Comparison of ENCODE assay signal across 9 cellular contexts in the genomic region with DNA sequence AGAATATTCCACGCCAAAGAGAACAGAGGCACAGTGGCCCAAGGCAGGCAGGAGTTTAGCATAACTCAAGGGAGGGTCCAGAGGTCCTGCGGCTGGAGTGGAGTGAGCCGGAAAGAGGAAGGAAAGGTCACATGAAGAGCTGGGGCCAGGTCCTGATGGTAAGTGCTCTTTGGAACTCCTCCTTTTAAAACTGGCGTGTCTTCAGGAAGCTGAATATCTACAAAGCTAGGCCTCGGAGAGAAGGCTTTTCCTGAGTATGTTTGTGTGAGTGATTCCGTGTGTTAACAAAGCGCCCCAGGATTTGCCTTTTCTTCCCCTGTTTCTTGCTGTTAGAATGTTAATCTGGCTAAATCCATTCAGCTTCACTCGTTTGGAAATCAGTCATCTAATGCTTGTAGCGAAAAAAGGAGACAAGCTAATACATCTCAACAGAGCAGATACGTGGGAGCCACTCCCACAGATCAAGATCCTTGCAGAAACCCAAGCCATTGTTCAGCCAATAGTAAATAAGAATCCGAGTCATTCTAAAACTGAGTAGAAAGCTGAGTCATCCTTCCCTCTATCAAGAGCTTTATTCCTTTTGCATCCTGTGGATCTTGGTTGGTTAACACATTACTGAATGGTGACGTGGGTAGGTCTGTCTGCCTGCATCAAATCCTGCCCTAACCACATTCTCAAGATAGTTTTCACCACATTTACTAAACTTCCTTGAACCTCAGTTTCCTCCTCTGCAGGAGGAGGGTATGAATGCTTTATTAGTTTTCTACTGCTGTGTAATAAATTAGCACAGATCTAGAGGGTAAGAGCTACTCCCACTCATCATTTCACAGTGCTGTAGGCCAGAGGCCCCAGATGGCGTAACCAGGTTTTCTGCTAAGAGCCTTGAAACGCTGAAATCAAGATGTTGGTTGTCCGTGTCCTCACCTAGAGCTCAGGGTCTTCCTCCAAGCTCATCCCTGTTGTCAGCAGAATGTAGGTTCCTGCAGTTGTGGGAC. TPM values are rescaled to one million over a fixed set of nuclear protein-coding genes. Genes with fewer than 3 reads are reported as not detected.
DNase-seq lines count a peak whose midpoint lies in the region; ATAC-seq and TF ChIP-seq lines count a peak whose summit lies in the region.
"Had no signal": no experiment of that assay in that cellular context is flagged by ENCODE, and none has a peak within 500 bp of the region (broad histone marks: within the 10 kb centered on the region; RNA-seq: fewer than 3 reads in every experiment).

No MANE protein-coding gene starts in this region.

- CTCF ChIA-PET in AG04450 (lab: Charles Lee), result interaction anchor here (1.4 to 1.5 kb wide), 2 partner anchors 252 to 347 kb away, joined by 3 to 7 read pairs; no protein-coding TSS in a partner anchor

- WGBS in right cardiac atrium, result 54% methylated on average over 15 of the region's 15 CpGs

- peak overlapping the region; percentile 90 for H3K27ac Mint-ChIP-seq in activated T-helper 2 cell treated with anti-CD3 and anti-CD28 coated beads, Interferon-gamma antibody, Interleukin-2, Interleukin-4, amounts not matched to agents 10 μg/mL and 5 μg/mL and 100 μg/mL, durations not matched to agents 14 hours and 24 hours and 36 hours
- H3K27ac Mint-ChIP-seq: IgD-negative memory B cell had no signal

- no peaks in the 10 kb centered on the region for H3K4me1 ChIP-seq in right cardiac atrium (ENCODE audit: control insufficient read depth, insufficient read depth, low read length)

- H3K4me3 Mint-ChIP-seq in activated T-helper 2 cell treated with anti-CD3 and anti-CD28 coated beads, Interferon-gamma antibody, Interleukin-2, Interleukin-4, amounts not matched to agents 10 μg/mL and 5 μg/mL and 100 μg/mL, durations not matched to agents 14 hours and 24 hours and 36 hours (ENCODE audit: low read depth), result peak overlapping the region; percentile 51
- H3K4me3 Mint-ChIP-seq: IgD-negative memory B cell had no signal

- H3K4me1 Mint-ChIP-seq in activated T-helper 2 cell treated with anti-CD3 and anti-CD28 coated beads, Interferon-gamma antibody, Interleukin-2, Interleukin-4, amounts not matched to agents 10 μg/mL and 5 μg/mL and 100 μg/mL, durations not matched to agents 14 hours and 24 hours and 36 hours (ENCODE audit: low read depth), result peaks cover 53% of the 10 kb centered on the region

- intact Hi-C loops in activated T-helper 2 cell treated with anti-CD3 and anti-CD28 coated beads, Interferon-gamma antibody, Interleukin-2, Interleukin-4, amounts not matched to agents 10 μg/mL and 5 μg/mL and 100 μg/mL, durations not matched to agents 14 hours and 24 hours and 36 hours (cut with micrococcal nuclease), result loop anchor here (1.0 to 5.0 kb wide), 9 partner anchors 9 to 446 kb away; no protein-coding TSS in a partner anchor
- intact Hi-C loops in right cardiac atrium (cut with DNase I), result no loop called here

- no peak for TF ChIP-seq CTCF in AG04450 (IDR thresholded peaks at IDR 0.05; ENCODE audit: low read depth, low read length)

- ATAC-seq in GM18517 (IDR thresholded peaks at IDR 0.05; ENCODE audit: unreplicated experiment) (peak; percentile 77), HG02885 (IDR thresholded peaks at IDR 0.05; ENCODE audit: poor library complexity, unreplicated experiment) (peak; percentile 81), right cardiac atrium (peak; percentile 76 to 94)

- DNase-seq in AG04450 (ENCODE audit: low read depth, low spot score), result peak; percentile 93
- peak; percentile 48 for DNase-seq in NCI-H69 (lab: John Stamatoyannopoulos, UW)
- DNase-seq in activated T-helper 2 cell treated with anti-CD3 and anti-CD28 coated beads, Interferon-gamma antibody, Interleukin-2, Interleukin-4, amounts not matched to agents 10 μg/mL and 5 μg/mL and 100 μg/mL, durations not matched to agents 14 hours and 24 hours and 36 hours (ENCODE audit: low spot score), result peak; percentile 63
- peak in 1 of 3 donors; percentile 20 for DNase-seq in right cardiac atrium
- peak; percentile 34 to 55 (median 40) for DNase-seq in stimulated activated CD4-positive, alpha-beta T cell treated with anti-CD3 and anti-CD28 coated beads, Interleukin-12 subunit alpha, Interleukin-12 subunit beta, amount 100 ng/mL, for 48 hours (ENCODE audit: low read depth in 2 of 3, low spot score in 1 of 3)
- no peak for DNase-seq in activated gamma-delta T cell (lab: John Stamatoyannopoulos, UW)

- POLR2A ChIA-PET in AG04450 (lab: Yijun Ruan, JAX), result interaction anchor here (0.5 to 1.2 kb wide), 6 partner anchors 16 to 497 kb away, joined by 3 to 6 read pairs (median 4); no protein-coding TSS in a partner anchor

- H3K4me3 ChIP-seq in AG04450 (ENCODE audit: low read depth, low read length), result no peak overlapping the region
- H3K4me3 ChIP-seq in right cardiac atrium (ENCODE audit: low read length), result no peak overlapping the region

- no peaks in the 10 kb centered on the region for H3K36me3 Mint-ChIP-seq in activated T-helper 2 cell treated with anti-CD3 and anti-CD28 coated beads, Interferon-gamma antibody, Interleukin-2, Interleukin-4, amounts not matched to agents 10 μg/mL and 5 μg/mL and 100 μg/mL, durations not matched to agents 14 hours and 24 hours and 36 hours (ENCODE audit: low read depth)

- H3K27ac ChIP-seq in AG04450 (ENCODE audit: low read depth, low read length) (peak overlapping the region; percentile 94), right cardiac atrium (ENCODE audit: low read length) (no peak overlapping the region)

- H3K27me3 Mint-ChIP-seq in activated T-helper 2 cell treated with anti-CD3 and anti-CD28 coated beads, Interferon-gamma antibody, Interleukin-2, Interleukin-4, amounts not matched to agents 10 μg/mL and 5 μg/mL and 100 μg/mL, durations not matched to agents 14 hours and 24 hours and 36 hours (ENCODE audit: low read depth), result no peaks in the 10 kb centered on the region
- H3K27me3 Mint-ChIP-seq: IgD-negative memory B cell had no signal

- no peaks in the 10 kb centered on the region for H3K9me3 Mint-ChIP-seq in activated T-helper 2 cell treated with anti-CD3 and anti-CD28 coated beads, Interferon-gamma antibody, Interleukin-2, Interleukin-4, amounts not matched to agents 10 μg/mL and 5 μg/mL and 100 μg/mL, durations not matched to agents 14 hours and 24 hours and 36 hours
- H3K9me3 Mint-ChIP-seq: IgD-negative memory B cell had no signal

- no peaks in the 10 kb centered on the region for H3K27me3 ChIP-seq in AG04450 (ENCODE audit: control insufficient read depth, insufficient read depth, low read length)
- H3K27me3 ChIP-seq in right cardiac atrium (ENCODE audit: control insufficient read depth, insufficient read depth), result no peaks in the 10 kb centered on the region

- no peaks in the 10 kb centered on the region; the same call in 1 of the 2 replicates for H3K9me3 ChIP-seq in AG04450 (ENCODE audit: control insufficient read depth, insufficient read depth, low read length)
- no peaks in the 10 kb centered on the region for H3K9me3 ChIP-seq in right cardiac atrium (ENCODE audit: control insufficient read depth, low read length)

RNA-seq across cellular contexts. Expression of a gene that starts 43.2 kb away (rescaled TPM):
- polyA plus RNA-seq in AG04450 (2011; rRNA removed) (0.48 and 0.62 TPM in 2 replicates), right cardiac atrium (0.97 TPM)
- polyA minus RNA-seq in AG04450 (2011; rRNA and poly(A)+ RNA removed), result 0.61 and 1.1 TPM in 2 replicates
- 32.9 and 34.8 TPM in 2 replicates for total RNA-seq in activated T-helper 2 cell treated with anti-CD3 and anti-CD28 coated beads, Interferon-gamma antibody, Interleukin-2, Interleukin-4, amounts not matched to agents 10 μg/mL and 5 μg/mL and 100 μg/mL, durations not matched to agents 14 hours and 24 hours and 36 hours
- total RNA-seq in right cardiac atrium, result 1 to 10 TPM; 3.4 to 8.2 (median 4.8) TPM
